ENCODE assay signal across 9 cellular contexts in the genomic region with DNA sequence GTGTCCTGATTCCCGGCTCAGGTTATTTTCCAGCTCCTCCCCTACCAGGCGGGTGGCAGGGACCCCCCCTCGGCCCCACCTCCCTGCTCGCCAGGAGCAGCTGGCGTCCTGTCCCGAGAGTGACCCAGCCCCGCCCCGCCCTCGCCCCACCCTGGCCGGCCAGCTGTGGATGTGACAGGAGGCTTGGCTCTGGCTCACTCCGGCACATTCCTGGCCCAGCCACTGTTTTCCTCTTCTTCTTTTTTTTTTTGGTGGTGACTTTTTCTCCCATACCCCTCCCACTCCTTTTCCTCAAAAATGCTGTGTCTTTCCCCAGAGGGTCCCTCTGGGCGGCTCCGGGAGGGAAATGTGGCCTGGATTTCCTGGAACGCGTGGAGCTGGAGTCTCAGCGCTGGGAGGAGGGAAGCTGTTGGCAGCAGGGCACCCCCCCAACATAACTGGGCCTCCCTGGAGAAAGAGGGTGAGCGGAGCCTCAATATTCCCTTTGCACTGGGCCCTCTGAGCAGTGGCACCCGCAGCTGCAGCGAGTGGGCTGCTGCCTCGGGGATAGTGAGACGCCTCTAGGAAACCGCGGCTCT. TPM values are rescaled to one million over a fixed set of nuclear protein-coding genes. Genes with fewer than 3 reads are reported as not detected.
DNase-seq lines count a peak whose midpoint lies in the region; ATAC-seq and TF ChIP-seq lines count a peak whose summit lies in the region.
"Had no signal": no experiment of that assay in that cellular context is flagged by ENCODE, and none has a peak within 500 bp of the region (broad histone marks: within the 10 kb centered on the region; RNA-seq: fewer than 3 reads in every experiment).

No MANE protein-coding gene starts in this region.

- H3K23ac ChIP-seq in IMR-90 (ENCODE audit: low read depth, low read length) = no peak overlapping the region

- no peak overlapping the region for H2BK120ac ChIP-seq in IMR-90 (ENCODE audit: low read depth, low read length)

- intact Hi-C loops in IMR-90 (cut with micrococcal nuclease) = no loop called here
- intact Hi-C loops in body of pancreas (cut with DNase I) = loop anchor here (10.0 kb wide), 1 partner anchor 163 kb away; no protein-coding TSS in a partner anchor

- H4K5ac ChIP-seq in IMR-90 (ENCODE audit: low read depth, low read length) = no peak overlapping the region

- no peaks in the 10 kb centered on the region for H3K4me1 ChIP-seq in IMR-90 (ENCODE audit: control insufficient read depth, insufficient read depth, low read length)
- peaks cover 12% of the 10 kb centered on the region for H3K4me1 ChIP-seq in body of pancreas

- no TSS peak for BruUV-seq in IMR-90 (replicated peaks; lab: Mats Ljungman, UMichigan)

- H3K36me3 ChIP-seq in IMR-90 (ENCODE audit: control insufficient read depth, insufficient read depth, low read length) (no peaks in the 10 kb centered on the region), body of pancreas (replicated peaks in 1 of 2; ENCODE audit: insufficient read depth in 1 of 2, low read depth in 2 of 2) (no peaks in the 10 kb centered on the region)

- ATAC-seq in IMR-90 (ENCODE audit: low read depth) (peak; percentile 40), body of pancreas (peak; percentile 50), HG02852 (IDR thresholded peaks at IDR 0.05; ENCODE audit: unreplicated experiment) (no peak)

- H3K56ac ChIP-seq in IMR-90 (ENCODE audit: extremely low read depth, insufficient read depth, low read length) = no peak overlapping the region

- no peak overlapping the region for H2AK5ac ChIP-seq in IMR-90 (ENCODE audit: low read depth, low read length)

- no peak overlapping the region for H2BK20ac ChIP-seq in IMR-90 (ENCODE audit: low read depth, low read length)

- H3K4me2 ChIP-seq in IMR-90 (ENCODE audit: low read depth, low read length) = no peak overlapping the region; the same call in 1 of the 2 replicates

- CTCF ChIA-PET in IMR-90 (lab: Yijun Ruan, JAX) = interaction anchor here (0.6 to 1.5 kb wide), 2 partner anchors 10 to 74 kb away, joined by 3 read pairs; no protein-coding TSS in a partner anchor

- no peak overlapping the region for H3K9ac ChIP-seq in IMR-90 (ENCODE audit: low read depth, low read length)

- H3K79me1 ChIP-seq in IMR-90 (ENCODE audit: low read depth in 1 of 2, low read length in 2 of 2) = no peaks in the 10 kb centered on the region

- H3K9me3 ChIP-seq in IMR-90 (ENCODE audit: control insufficient read depth, insufficient read depth, low read length) = no peaks in the 10 kb centered on the region
- no peaks in the 10 kb centered on the region for H3K9me3 ChIP-seq in body of pancreas

- DNase-seq in IMR-90 (no peak), body of pancreas (peak; percentile 29 to 51 (median 43)), islet precursor cell (peak; percentile 93), stromal cell of bone marrow (ENCODE audit: low read depth) (peak; percentile 3), NCI-H2196 treated with DMSO at 0.1 percent for 48 hours (lab: John Stamatoyannopoulos, UW; ENCODE audit: unreplicated experiment) (no peak), KG1 (lab: John Stamatoyannopoulos, UW) (no peak)
- DNase-seq in central memory CD4-positive, alpha-beta T cell = no peak
- DNase-seq: activated B cell treated with CpG ODN at 0.5 μM for 24 hours had no signal

- no peak overlapping the region for H2AFZ ChIP-seq in IMR-90 (replicated peaks; ENCODE audit: low read length, poor library complexity)

- TF ChIP-seq POLR2A in IMR-90 (IDR thresholded peaks at IDR 0.05; ENCODE audit: low read depth, low read length) = no peak
- no peak for TF ChIP-seq POLR2A in body of pancreas (IDR thresholded peaks at IDR 0.05)

- no peaks in the 10 kb centered on the region for H3K9me1 ChIP-seq in IMR-90 (ENCODE audit: insufficient read depth, low read length)

- H4K20me1 ChIP-seq in IMR-90 (ENCODE audit: insufficient read depth, low read length) = no peaks in the 10 kb centered on the region

- H4K91ac ChIP-seq in IMR-90 (ENCODE audit: insufficient read depth, low read depth, low read length) = no peak overlapping the region

- H3K18ac ChIP-seq in IMR-90 (ENCODE audit: low read depth, low read length) = no peak overlapping the region

- dilution Hi-C loops in IMR-90 (cut with HindIII; ENCODE audit: low sequenced_read_pairs, unreplicated experiment) = no loop called here

- no peak overlapping the region for H4K8ac ChIP-seq in IMR-90 (ENCODE audit: low read depth in 2 of 2, low read length in 2 of 2)

- H3K27me3 ChIP-seq in IMR-90 (ENCODE audit: control insufficient read depth, insufficient read depth, low read length) (peaks cover 53% of the 10 kb centered on the region), body of pancreas (peaks cover 0 to 5% of the 10 kb centered on the region in 2 donors)

- H3K4me3 ChIP-seq in IMR-90 (ENCODE audit: insufficient read depth, low read depth, low read length) (no peak overlapping the region), body of pancreas (no peak overlapping the region)

- TF ChIP-seq RAD21 in IMR-90 (IDR thresholded peaks at IDR 0.05; ENCODE audit: low read length) = no peak

- H2AK9ac ChIP-seq in IMR-90 (replicated peaks; ENCODE audit: low read depth, low read length, poor library complexity) = no peak overlapping the region

- in situ Hi-C loops in IMR-90 (cut with MboI; ENCODE audit: low sequenced_read_pairs) = no loop called here

- TF ChIP-seq CTCF in IMR-90 (conservative IDR thresholded peaks at IDR 0.05; ENCODE audit: low read depth, low read length) (no peak), body of pancreas (IDR thresholded peaks at IDR 0.05) (no peak)

- no peak overlapping the region for H2BK5ac ChIP-seq in IMR-90 (ENCODE audit: low read depth, low read length, poor library complexity, severe bottlenecking)

- no CpG with 5 or more reads among the region's 23 CpGs for WGBS in IMR-90 (ENCODE audit: extremely low coverage in 2 of 2, insufficient read length in 1 of 2), 2 experiments
- WGBS in body of pancreas, 2 donors = 1 to 10% methylated on average over 16 to 23 of the region's 23 CpGs

- H3K14ac ChIP-seq in IMR-90 (replicated peaks; ENCODE audit: low read depth, low read length) = no peak overlapping the region

- POLR2A ChIA-PET in IMR-90 (lab: Charles Lee; ENCODE audit: unreplicated experiment) = no interaction called here

- H3K4ac ChIP-seq in IMR-90 (ENCODE audit: low read depth, low read length) = no peak overlapping the region

- no peak overlapping the region for H2BK15ac ChIP-seq in IMR-90 (ENCODE audit: low read depth, low read length)

- H3K27ac ChIP-seq in IMR-90 (ENCODE audit: insufficient read depth, low read length) (no peak overlapping the region), body of pancreas (no peak overlapping the region)

TF ChIP-seq in IMR-90, 13 proteins besides CTCF, POLR2A, EP300 and RAD21:
- no peak for TF ChIP-seq NFE2L2 (IDR thresholded peaks at IDR 0.05; ENCODE audit: low read depth, low read length)
- no peak for TF ChIP-seq MXI1 (IDR thresholded peaks at IDR 0.05; ENCODE audit: borderline replicate concordance, low read depth, low read length)
- TF ChIP-seq MAFK (IDR thresholded peaks at IDR 0.05; ENCODE audit: low read depth, low read length) = no peak

RNA-seq across cellular contexts. Expression of a gene that starts 28.3 kb away (rescaled TPM):
- total RNA-seq in IMR-90 (2012; rRNA removed) (151 and 193 TPM in 2 replicates), body of pancreas (10 to 100 TPM; 40.5 to 52.7 TPM)
- polyA plus RNA-seq in IMR-90 (2012; rRNA removed) = 83.8 and 86.3 TPM in 2 replicates
- 27.9 and 35.0 TPM in 2 replicates for polyA plus RNA-seq in IMR-90 (2012; cell fraction: cytosol; rRNA removed)
- 35.2 and 55.4 TPM in 2 replicates for polyA plus RNA-seq in IMR-90 (2012; cell fraction: nucleus; rRNA removed; ENCODE audit: low replicate concordance)

RNA-seq across cellular contexts. Expression of a gene that starts 38.3 kb away (rescaled TPM):
- total RNA-seq in IMR-90 (2012; rRNA removed) (not detected in 2 replicates), body of pancreas (not detected)
- polyA plus RNA-seq in IMR-90 (2012; rRNA removed) = not detected in 2 replicates
- polyA plus RNA-seq in IMR-90 (2012; cell fraction: cytosol; rRNA removed) = 0.02 TPM in 1 of 2 replicates, not detected in the other
- not detected in 2 replicates for polyA plus RNA-seq in IMR-90 (2012; cell fraction: nucleus; rRNA removed; ENCODE audit: low replicate concordance)
- total RNA-seq: activated B cell treated with CpG ODN at 0.5 μM for 24 hours had no signal

Comparison
In these comparisons a context has a peak if more than half of its experiments do, and no peak if none do; other contexts are left out.
1. DNase-seq: peak in body of pancreas (4 of 4), islet precursor cell (single experiment) and stromal cell of bone marrow (single experiment); none in IMR-90 (single experiment), NCI-H2196 treated with DMSO at 0.1 percent for 48 hours (single experiment), central memory CD4-positive, alpha-beta T cell (single experiment) and KG1 (single experiment).